ENCODE assay signal across 1 cellular context in genomic region chr1:23743287-23744052, GRCh38.
TF ChIP-seq lines count a peak whose summit lies in the region.

A gene with protein sequence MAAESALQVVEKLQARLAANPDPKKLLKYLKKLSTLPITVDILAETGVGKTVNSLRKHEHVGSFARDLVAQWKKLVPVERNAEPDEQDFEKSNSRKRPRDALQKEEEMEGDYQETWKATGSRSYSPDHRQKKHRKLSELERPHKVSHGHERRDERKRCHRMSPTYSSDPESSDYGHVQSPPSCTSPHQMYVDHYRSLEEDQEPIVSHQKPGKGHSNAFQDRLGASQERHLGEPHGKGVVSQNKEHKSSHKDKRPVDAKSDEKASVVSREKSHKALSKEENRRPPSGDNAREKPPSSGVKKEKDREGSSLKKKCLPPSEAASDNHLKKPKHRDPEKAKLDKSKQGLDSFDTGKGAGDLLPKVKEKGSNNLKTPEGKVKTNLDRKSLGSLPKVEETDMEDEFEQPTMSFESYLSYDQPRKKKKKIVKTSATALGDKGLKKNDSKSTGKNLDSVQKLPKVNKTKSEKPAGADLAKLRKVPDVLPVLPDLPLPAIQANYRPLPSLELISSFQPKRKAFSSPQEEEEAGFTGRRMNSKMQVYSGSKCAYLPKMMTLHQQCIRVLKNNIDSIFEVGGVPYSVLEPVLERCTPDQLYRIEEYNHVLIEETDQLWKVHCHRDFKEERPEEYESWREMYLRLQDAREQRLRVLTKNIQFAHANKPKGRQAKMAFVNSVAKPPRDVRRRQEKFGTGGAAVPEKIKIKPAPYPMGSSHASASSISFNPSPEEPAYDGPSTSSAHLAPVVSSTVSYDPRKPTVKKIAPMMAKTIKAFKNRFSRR (plus strand): TSS chr1:23743471. CDS start chr1:23743504, 33 bp downstream.

TF ChIP-seq in HepG2, 621 proteins besides CTCF, POLR2A, EP300 and RAD21 (continued from another document and continues in another):
- TF ChIP-seq TFDP1 (CRISPR knock-in tag; IDR thresholded peaks at IDR 0.05; ENCODE audit: borderline replicate concordance): 0 out of 2 replicates have a peak, but pooled peaks have one; percentile 12
- peak; percentile 28; the same call in 1 of the 2 replicates for TF ChIP-seq CENPT (CRISPR knock-in tag; IDR thresholded peaks at IDR 0.05; ENCODE audit: low read depth)
- peak; percentile 28 for TF ChIP-seq ZNF281 (CRISPR knock-in tag; IDR thresholded peaks at IDR 0.05; ENCODE audit: borderline replicate concordance)
- peak; percentile 28; the same call in 1 of the 2 replicates for TF ChIP-seq ZNF225 (CRISPR knock-in tag; IDR thresholded peaks at IDR 0.05)
- 0 out of 2 replicates have a peak, but pooled peaks have one; percentile 67 for TF ChIP-seq ZNF790 (CRISPR knock-in tag; IDR thresholded peaks at IDR 0.05; ENCODE audit: borderline replicate concordance)
- TF ChIP-seq ZNF770 (CRISPR knock-in tag; IDR thresholded peaks at IDR 0.05): peak; percentile 26; the same call in 1 of the 2 replicates
- TF ChIP-seq, protein P1, sequence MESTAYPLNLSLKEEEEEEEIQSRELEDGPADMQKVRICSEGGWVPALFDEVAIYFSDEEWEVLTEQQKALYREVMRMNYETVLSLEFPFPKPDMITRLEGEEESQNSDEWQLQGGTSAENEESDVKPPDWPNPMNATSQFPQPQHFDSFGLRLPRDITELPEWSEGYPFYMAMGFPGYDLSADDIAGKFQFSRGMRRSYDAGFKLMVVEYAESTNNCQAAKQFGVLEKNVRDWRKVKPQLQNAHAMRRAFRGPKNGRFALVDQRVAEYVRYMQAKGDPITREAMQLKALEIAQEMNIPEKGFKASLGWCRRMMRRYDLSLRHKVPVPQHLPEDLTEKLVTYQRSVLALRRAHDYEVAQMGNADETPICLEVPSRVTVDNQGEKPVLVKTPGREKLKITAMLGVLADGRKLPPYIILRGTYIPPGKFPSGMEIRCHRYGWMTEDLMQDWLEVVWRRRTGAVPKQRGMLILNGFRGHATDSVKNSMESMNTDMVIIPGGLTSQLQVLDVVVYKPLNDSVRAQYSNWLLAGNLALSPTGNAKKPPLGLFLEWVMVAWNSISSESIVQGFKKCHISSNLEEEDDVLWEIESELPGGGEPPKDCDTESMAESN (CRISPR knock-in tag; conservative IDR thresholded peaks at IDR 0.05): peak; percentile 44; the same call in 1 of the 2 replicates
- TF ChIP-seq CREBL2 (CRISPR knock-in tag; IDR thresholded peaks at IDR 0.05; ENCODE audit: borderline replicate concordance): no peak; the same call in 1 of the 2 replicates
- TF ChIP-seq UBTF (CRISPR knock-in tag; IDR thresholded peaks at IDR 0.05): peak; percentile 93
- TF ChIP-seq GATAD1 (CRISPR knock-in tag; IDR thresholded peaks at IDR 0.05): peak; percentile 91
- TF ChIP-seq, protein P2, sequence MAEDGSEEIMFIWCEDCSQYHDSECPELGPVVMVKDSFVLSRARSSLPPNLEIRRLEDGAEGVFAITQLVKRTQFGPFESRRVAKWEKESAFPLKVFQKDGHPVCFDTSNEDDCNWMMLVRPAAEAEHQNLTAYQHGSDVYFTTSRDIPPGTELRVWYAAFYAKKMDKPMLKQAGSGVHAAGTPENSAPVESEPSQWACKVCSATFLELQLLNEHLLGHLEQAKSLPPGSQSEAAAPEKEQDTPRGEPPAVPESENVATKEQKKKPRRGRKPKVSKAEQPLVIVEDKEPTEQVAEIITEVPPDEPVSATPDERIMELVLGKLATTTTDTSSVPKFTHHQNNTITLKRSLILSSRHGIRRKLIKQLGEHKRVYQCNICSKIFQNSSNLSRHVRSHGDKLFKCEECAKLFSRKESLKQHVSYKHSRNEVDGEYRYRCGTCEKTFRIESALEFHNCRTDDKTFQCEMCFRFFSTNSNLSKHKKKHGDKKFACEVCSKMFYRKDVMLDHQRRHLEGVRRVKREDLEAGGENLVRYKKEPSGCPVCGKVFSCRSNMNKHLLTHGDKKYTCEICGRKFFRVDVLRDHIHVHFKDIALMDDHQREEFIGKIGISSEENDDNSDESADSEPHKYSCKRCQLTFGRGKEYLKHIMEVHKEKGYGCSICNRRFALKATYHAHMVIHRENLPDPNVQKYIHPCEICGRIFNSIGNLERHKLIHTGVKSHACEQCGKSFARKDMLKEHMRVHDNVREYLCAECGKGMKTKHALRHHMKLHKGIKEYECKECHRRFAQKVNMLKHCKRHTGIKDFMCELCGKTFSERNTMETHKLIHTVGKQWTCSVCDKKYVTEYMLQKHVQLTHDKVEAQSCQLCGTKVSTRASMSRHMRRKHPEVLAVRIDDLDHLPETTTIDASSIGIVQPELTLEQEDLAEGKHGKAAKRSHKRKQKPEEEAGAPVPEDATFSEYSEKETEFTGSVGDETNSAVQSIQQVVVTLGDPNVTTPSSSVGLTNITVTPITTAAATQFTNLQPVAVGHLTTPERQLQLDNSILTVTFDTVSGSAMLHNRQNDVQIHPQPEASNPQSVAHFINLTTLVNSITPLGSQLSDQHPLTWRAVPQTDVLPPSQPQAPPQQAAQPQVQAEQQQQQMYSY (CRISPR knock-in tag; IDR thresholded peaks at IDR 0.05): no peak
- TF ChIP-seq SP4 (CRISPR knock-in tag; IDR thresholded peaks at IDR 0.05): peak; percentile 85
- TF ChIP-seq MXD3 (CRISPR knock-in tag; IDR thresholded peaks at IDR 0.05): peak; percentile 80; the same call in 1 of the 2 replicates
- TF ChIP-seq ZNF782 (CRISPR knock-in tag; IDR thresholded peaks at IDR 0.05; ENCODE audit: borderline replicate concordance): peak; percentile 56; the same call in 1 of the 2 replicates
- 0 out of 2 replicates have a peak, but pooled peaks have one; percentile 21 for TF ChIP-seq ERF (CRISPR knock-in tag; IDR thresholded peaks at IDR 0.05)
- TF ChIP-seq, protein P3, sequence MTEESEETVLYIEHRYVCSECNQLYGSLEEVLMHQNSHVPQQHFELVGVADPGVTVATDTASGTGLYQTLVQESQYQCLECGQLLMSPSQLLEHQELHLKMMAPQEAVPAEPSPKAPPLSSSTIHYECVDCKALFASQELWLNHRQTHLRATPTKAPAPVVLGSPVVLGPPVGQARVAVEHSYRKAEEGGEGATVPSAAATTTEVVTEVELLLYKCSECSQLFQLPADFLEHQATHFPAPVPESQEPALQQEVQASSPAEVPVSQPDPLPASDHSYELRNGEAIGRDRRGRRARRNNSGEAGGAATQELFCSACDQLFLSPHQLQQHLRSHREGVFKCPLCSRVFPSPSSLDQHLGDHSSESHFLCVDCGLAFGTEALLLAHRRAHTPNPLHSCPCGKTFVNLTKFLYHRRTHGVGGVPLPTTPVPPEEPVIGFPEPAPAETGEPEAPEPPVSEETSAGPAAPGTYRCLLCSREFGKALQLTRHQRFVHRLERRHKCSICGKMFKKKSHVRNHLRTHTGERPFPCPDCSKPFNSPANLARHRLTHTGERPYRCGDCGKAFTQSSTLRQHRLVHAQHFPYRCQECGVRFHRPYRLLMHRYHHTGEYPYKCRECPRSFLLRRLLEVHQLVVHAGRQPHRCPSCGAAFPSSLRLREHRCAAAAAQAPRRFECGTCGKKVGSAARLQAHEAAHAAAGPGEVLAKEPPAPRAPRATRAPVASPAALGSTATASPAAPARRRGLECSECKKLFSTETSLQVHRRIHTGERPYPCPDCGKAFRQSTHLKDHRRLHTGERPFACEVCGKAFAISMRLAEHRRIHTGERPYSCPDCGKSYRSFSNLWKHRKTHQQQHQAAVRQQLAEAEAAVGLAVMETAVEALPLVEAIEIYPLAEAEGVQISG (CRISPR knock-in tag; IDR thresholded peaks at IDR 0.05): peak; percentile 96
- no peak for TF ChIP-seq MTF1 (CRISPR knock-in tag; IDR thresholded peaks at IDR 0.05)
- TF ChIP-seq CREB1 (IDR thresholded peaks at IDR 0.05): no peak
- TF ChIP-seq CREB1 (CRISPR knock-in tag; IDR thresholded peaks at IDR 0.05): no peak
- TF ChIP-seq, protein P4, sequence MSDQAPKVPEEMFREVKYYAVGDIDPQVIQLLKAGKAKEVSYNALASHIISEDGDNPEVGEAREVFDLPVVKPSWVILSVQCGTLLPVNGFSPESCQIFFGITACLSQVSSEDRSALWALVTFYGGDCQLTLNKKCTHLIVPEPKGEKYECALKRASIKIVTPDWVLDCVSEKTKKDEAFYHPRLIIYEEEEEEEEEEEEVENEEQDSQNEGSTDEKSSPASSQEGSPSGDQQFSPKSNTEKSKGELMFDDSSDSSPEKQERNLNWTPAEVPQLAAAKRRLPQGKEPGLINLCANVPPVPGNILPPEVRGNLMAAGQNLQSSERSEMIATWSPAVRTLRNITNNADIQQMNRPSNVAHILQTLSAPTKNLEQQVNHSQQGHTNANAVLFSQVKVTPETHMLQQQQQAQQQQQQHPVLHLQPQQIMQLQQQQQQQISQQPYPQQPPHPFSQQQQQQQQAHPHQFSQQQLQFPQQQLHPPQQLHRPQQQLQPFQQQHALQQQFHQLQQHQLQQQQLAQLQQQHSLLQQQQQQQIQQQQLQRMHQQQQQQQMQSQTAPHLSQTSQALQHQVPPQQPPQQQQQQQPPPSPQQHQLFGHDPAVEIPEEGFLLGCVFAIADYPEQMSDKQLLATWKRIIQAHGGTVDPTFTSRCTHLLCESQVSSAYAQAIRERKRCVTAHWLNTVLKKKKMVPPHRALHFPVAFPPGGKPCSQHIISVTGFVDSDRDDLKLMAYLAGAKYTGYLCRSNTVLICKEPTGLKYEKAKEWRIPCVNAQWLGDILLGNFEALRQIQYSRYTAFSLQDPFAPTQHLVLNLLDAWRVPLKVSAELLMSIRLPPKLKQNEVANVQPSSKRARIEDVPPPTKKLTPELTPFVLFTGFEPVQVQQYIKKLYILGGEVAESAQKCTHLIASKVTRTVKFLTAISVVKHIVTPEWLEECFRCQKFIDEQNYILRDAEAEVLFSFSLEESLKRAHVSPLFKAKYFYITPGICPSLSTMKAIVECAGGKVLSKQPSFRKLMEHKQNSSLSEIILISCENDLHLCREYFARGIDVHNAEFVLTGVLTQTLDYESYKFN (CRISPR knock-in tag; conservative IDR thresholded peaks at IDR 0.05): peak; percentile 3; the same call in 1 of the 2 replicates
- TF ChIP-seq, protein P5, sequence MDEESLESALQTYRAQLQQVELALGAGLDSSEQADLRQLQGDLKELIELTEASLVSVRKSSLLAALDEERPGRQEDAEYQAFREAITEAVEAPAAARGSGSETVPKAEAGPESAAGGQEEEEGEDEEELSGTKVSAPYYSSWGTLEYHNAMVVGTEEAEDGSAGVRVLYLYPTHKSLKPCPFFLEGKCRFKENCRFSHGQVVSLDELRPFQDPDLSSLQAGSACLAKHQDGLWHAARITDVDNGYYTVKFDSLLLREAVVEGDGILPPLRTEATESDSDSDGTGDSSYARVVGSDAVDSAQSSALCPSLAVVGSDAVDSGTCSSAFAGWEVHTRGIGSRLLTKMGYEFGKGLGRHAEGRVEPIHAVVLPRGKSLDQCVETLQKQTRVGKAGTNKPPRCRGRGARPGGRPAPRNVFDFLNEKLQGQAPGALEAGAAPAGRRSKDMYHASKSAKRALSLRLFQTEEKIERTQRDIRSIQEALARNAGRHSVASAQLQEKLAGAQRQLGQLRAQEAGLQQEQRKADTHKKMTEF (CRISPR knock-in tag; IDR thresholded peaks at IDR 0.05): peak; percentile 69; the same call in 1 of the 2 replicates
